In the genomic region with DNA sequence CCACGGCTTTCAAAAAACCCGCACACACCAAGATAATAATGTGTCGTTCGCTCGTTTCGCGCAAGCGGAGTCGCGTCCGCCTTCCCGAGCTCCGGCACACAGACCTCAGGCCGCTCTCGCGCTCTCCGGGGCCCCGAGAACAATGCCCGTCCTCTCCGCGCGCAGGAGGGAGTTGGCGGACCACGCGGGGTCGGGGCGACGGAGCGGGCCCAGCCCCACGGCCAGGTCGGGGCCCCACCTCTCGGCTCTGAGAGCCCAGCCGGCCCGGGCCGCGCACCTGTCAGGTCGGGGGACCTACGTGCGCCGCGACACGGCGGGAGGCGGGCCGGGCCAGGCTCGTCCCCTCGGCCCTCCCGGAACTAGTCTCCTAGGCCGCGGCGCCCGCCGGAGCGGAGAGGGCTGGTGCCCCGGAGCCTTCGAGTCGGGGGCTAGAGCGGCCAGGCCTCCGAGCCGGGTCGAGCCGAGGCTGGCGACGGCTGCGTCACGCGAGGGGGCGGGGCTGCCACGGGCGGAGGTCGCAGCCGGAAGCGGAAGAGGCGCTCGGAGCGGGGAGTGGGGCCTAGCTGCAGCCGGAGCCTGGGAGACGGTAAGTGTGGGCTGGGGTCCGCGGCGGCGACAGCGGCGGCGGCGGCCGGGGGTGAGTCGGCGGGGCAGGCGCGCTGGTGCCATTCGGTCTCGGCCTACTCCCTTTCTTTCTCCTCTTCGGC, we compare ENCODE assay signal across 8 cellular contexts. TPM values are rescaled to one million over a fixed set of nuclear protein-coding genes. Genes with fewer than 3 reads are reported as not detected.
DNase-seq lines count a peak whose midpoint lies in the region; TF ChIP-seq lines count a peak whose summit lies in the region.

A gene (plus strand): TSS at position 524 of the 707 bp plus-strand sequence. CDS start 3,361 bp downstream, outside the sequence.

- H3K4me1 ChIP-seq in H9 (ENCODE audit: insufficient read depth, low read length), result no peaks in the 10 kb centered on the region
- H3K4me1 ChIP-seq in MM.1S (ENCODE audit: low read length), result peaks cover 17% of the 10 kb centered on the region
- H3K4me1 ChIP-seq in stomach, result peaks cover 26 to 53% (median 51%) of the 10 kb centered on the region in 4 donors

- H2BK120ac ChIP-seq in H9 (ENCODE audit: low read depth, low read length, poor library complexity, severe bottlenecking), result no peak within 1 kb of the TSS

- no peak within 1 kb of the TSS for H2BK20ac ChIP-seq in H9 (ENCODE audit: low read depth, low read length, poor library complexity, severe bottlenecking)

- no peak within 1 kb of the TSS for H4K8ac ChIP-seq in H9 (replicated peaks; ENCODE audit: insufficient read length, low read depth, low read length)

- H4K5ac ChIP-seq in H9 (ENCODE audit: insufficient read length, low read depth, low read length), result no peak within 1 kb of the TSS

- H3K79me2 ChIP-seq in H9 (ENCODE audit: insufficient read depth, low read length) (peaks cover 25% of the 10 kb centered on the region; the same call in 1 of the 2 replicates), MM.1S (ENCODE audit: low read length) (peaks cover 55% of the 10 kb centered on the region), neural cell (replicated peaks; ENCODE audit: insufficient read depth, low read length) (peaks cover 30% of the 10 kb centered on the region)

- H3K36me3 ChIP-seq in MM.1S (replicated peaks; ENCODE audit: insufficient read depth, low read length) (0 out of 2 replicates have a peak, but pooled peaks cover 2% of the 10 kb centered on the region), neural cell (ENCODE audit: insufficient read depth, low read length) (no peaks in the 10 kb centered on the region), stomach (peaks cover 15 to 24% (median 19%) of the 10 kb centered on the region in 4 donors)

- H3K14ac ChIP-seq in H9 (ENCODE audit: insufficient read depth, low read length), result peak within 1 kb of the TSS; percentile 76

- H3K9me2 ChIP-seq in MM.1S (replicated peaks; ENCODE audit: insufficient read depth, low read length) (no peaks in the 10 kb centered on the region), neural cell (ENCODE audit: insufficient read depth, low read length) (no peaks in the 10 kb centered on the region)

- H3K9me3 ChIP-seq in H9 (ENCODE audit: control insufficient read depth, low read depth, low read length) (no peaks in the 10 kb centered on the region), MM.1S (replicated peaks; ENCODE audit: insufficient read depth, low read length) (no peaks in the 10 kb centered on the region), neural cell (ENCODE audit: low read length) (no peaks in the 10 kb centered on the region), stomach (no peaks in the 10 kb centered on the region)

- peak; percentile 68 for TF ChIP-seq EP300 in neural cell (conservative IDR thresholded peaks at IDR 0.05; ENCODE audit: poor library complexity, severe bottlenecking)
- TF ChIP-seq EP300 in stomach (IDR thresholded peaks at IDR 0.05), result no peak

- H3K9me3 Mint-ChIP-seq in H9, result no peaks in the 10 kb centered on the region

- H3F3A ChIP-seq in MM.1S (ENCODE audit: insufficient read depth, low read length), result peaks cover 26% of the 10 kb centered on the region
- peaks cover 4% of the 10 kb centered on the region for H3F3A ChIP-seq in neural cell (ENCODE audit: insufficient read depth, low read length, poor library complexity, severe bottlenecking)

- no peak within 1 kb of the TSS for H3T11ph ChIP-seq in H9 (ENCODE audit: low read length)

- TF ChIP-seq CTCF in H9 (conservative IDR thresholded peaks at IDR 0.05) (no peak), MM.1S (IDR thresholded peaks at IDR 0.05; ENCODE audit: low read length) (no peak), neural cell (IDR thresholded peaks at IDR 0.05; ENCODE audit: poor library complexity, severe bottlenecking) (no peak), stomach (IDR thresholded peaks at IDR 0.05) (no peak)

- H3K4me2 ChIP-seq in H9 (ENCODE audit: insufficient read depth, insufficient read length, low read length) (peak within 1 kb of the TSS; percentile 84), MM.1S (ENCODE audit: low read depth, low read length) (peak within 1 kb of the TSS; percentile 97), neural cell (ENCODE audit: low read length) (peak within 1 kb of the TSS; percentile 99)

- no peak within 1 kb of the TSS for H2AK5ac ChIP-seq in H9 (ENCODE audit: insufficient read length, low read length)

- no peak within 1 kb of the TSS for H3K27ac ChIP-seq in H9 (ENCODE audit: insufficient read length, low read depth, low read length)
- H3K27ac ChIP-seq in MM.1S (ENCODE audit: low read length), result peak within 1 kb of the TSS; percentile 95
- peak within 1 kb of the TSS; percentile 91 for H3K27ac ChIP-seq in neural cell (ENCODE audit: low read length)
- H3K27ac ChIP-seq in stomach, result peak within 1 kb of the TSS; percentile 95 to 99 (median 97)

- no peak within 1 kb of the TSS for H3K56ac ChIP-seq in H9 (ENCODE audit: insufficient read length, low read depth, low read length)

- peak within 1 kb of the TSS; percentile 95 to 97 (median 97) for H3K27ac Mint-ChIP-seq in H9

- peaks cover 11 to 14% (median 14%) of the 10 kb centered on the region in 3 experiments; a peak in 6 of 7 replicates for H3K36me3 Mint-ChIP-seq in H9 (ENCODE audit: insufficient read depth in 1 of 3, low read depth in 3 of 3)

- no peaks in the 10 kb centered on the region for H4K20me1 ChIP-seq in H9 (ENCODE audit: control insufficient read depth, insufficient read depth, insufficient read length)
- peaks cover 15% of the 10 kb centered on the region; the same call in 1 of the 2 replicates for H4K20me1 ChIP-seq in MM.1S (ENCODE audit: insufficient read depth, low read length)
- no peaks in the 10 kb centered on the region for H4K20me1 ChIP-seq in neural cell (ENCODE audit: insufficient read depth)

- H3K27me3 ChIP-seq in H9 (ENCODE audit: insufficient read depth, low read length), result no peaks in the 10 kb centered on the region; the same call in 1 of the 2 replicates
- no peaks in the 10 kb centered on the region for H3K27me3 ChIP-seq in MM.1S (replicated peaks; ENCODE audit: insufficient read depth, low read length)
- H3K27me3 ChIP-seq in neural cell (ENCODE audit: insufficient read depth, low read depth, low read length), result no peaks in the 10 kb centered on the region
- H3K27me3 ChIP-seq in stomach, result no peaks in the 10 kb centered on the region

- peaks cover 19 to 22% of the 10 kb centered on the region in 2 experiments for H3K4me1 Mint-ChIP-seq in H9

- H3K9ac ChIP-seq in H9 (ENCODE audit: extremely low read depth, insufficient read length, low read length), result peak within 1 kb of the TSS; percentile 86
- H3K9ac ChIP-seq in MM.1S (ENCODE audit: low read length), result peak within 1 kb of the TSS; percentile 99
- peak within 1 kb of the TSS; percentile 99 for H3K9ac ChIP-seq in neural cell (ENCODE audit: low read length)

- H3K79me1 ChIP-seq in H9 (ENCODE audit: insufficient read depth, low read depth, low read length, poor library complexity, severe bottlenecking), result peaks cover 9% of the 10 kb centered on the region

- H2AFZ ChIP-seq in H9 (ENCODE audit: low read length) (no peak within 1 kb of the TSS), MM.1S (ENCODE audit: low read length) (peak within 1 kb of the TSS; percentile 90), neural cell (ENCODE audit: low read depth, low read length) (peak within 1 kb of the TSS; percentile 88)

- H3K23me2 ChIP-seq in H9 (ENCODE audit: insufficient read length, low read depth, low read length, poor library complexity, severe bottlenecking), result peaks cover 16% of the 10 kb centered on the region

- TF ChIP-seq RAD21 in neural cell (conservative IDR thresholded peaks at IDR 0.05), result peak; percentile 29

- whole genome bisulfite sequencing in H9 (ENCODE audit: extremely low coverage, insufficient read length, low lambda C conversion rate), result no CpG with 5 or more reads among the region's 94 CpGs
- 0 to 1% (median 1%) methylated on average over 5 to 94 of the region's 94 CpGs for WGBS in stomach, 5 donors

- H3K4me3 ChIP-seq in MM.1S (ENCODE audit: low read length) (peak within 1 kb of the TSS; percentile 99), neural cell (ENCODE audit: low read length) (peak within 1 kb of the TSS; percentile 98), stomach (peak within 1 kb of the TSS; percentile 82 to 93 (median 91))

- no peak within 1 kb of the TSS for H4K91ac ChIP-seq in H9 (ENCODE audit: insufficient read length, low read depth, low read length)

- no peak for TF ChIP-seq POLR2A in stomach (IDR thresholded peaks at IDR 0.05)

- DNase-seq in ELR (ENCODE audit: low read depth), result peak; percentile 92
- peak; percentile 95 for DNase-seq in H9
- peak; percentile 96 for DNase-seq in MM.1S
- DNase-seq in SHP77 treated with DMSO at 0.1 percent for 48 hours (lab: John Stamatoyannopoulos, UW), result peak; percentile 81
- DNase-seq in activated effector memory CD4-positive, alpha-beta T cell treated with anti-CD3 and anti-CD28 coated beads, Interleukin-2, amount 50 U/mL, for 16 hours, result peak; percentile 98
- DNase-seq in fibroblast of the conjunctiva (ENCODE audit: low read depth), result peak; percentile 84
- peak; percentile 98 for DNase-seq in stomach

- no peak within 1 kb of the TSS for H2BK5ac ChIP-seq in H9 (ENCODE audit: insufficient read length, low read length)

- H3K18ac ChIP-seq in H9 (ENCODE audit: insufficient read length, low read depth, low read length), result peak within 1 kb of the TSS; percentile 75

- H2BK12ac ChIP-seq in H9 (ENCODE audit: insufficient read length, low read depth, low read length), result no peak within 1 kb of the TSS

- no peak within 1 kb of the TSS for H3K23ac ChIP-seq in H9 (ENCODE audit: insufficient read length, low read depth, low read length)

- no peak within 1 kb of the TSS for H3K4ac ChIP-seq in H9 (ENCODE audit: low read depth, low read length)

- intact Hi-C loops in stomach (cut with DNase I; ENCODE audit: low total_unique reads), result no loop called here

- no peak within 1 kb of the TSS for H2BK15ac ChIP-seq in H9 (ENCODE audit: low read depth, low read length)

- peaks cover 19% of the 10 kb centered on the region for H3K27me3 Mint-ChIP-seq in H9 (ENCODE audit: low read depth)

- H3K4me3 Mint-ChIP-seq in H9, result peak within 1 kb of the TSS; percentile 85 to 93

TF ChIP-seq in neural cell, 6 proteins besides CTCF, POLR2A, EP300 and RAD21 (continues in another document):
- no peak for TF ChIP-seq EZH2 (IDR thresholded peaks at IDR 0.05; ENCODE audit: borderline replicate concordance, insufficient read depth, low read length, poor library complexity, severe bottlenecking)
- TF ChIP-seq TAF1 (IDR thresholded peaks at IDR 0.05; ENCODE audit: low read depth), result peak; percentile 81

RNA-seq across cellular contexts. Expression of the gene that starts here (rescaled TPM):
- total RNA-seq in H9 (2021), result 40.8 and 41.0 TPM in 2 replicates
- 88.3 and 91.5 TPM in 2 replicates for polyA plus RNA-seq in neural cell
- 58.2 and 84.4 TPM in 2 replicates for polyA minus RNA-seq in neural cell
- 100 to 1,000 TPM in 4 of 5 donors, 10 to 100 TPM in 1; 50.1 to 226 (median 120) TPM for total RNA-seq in stomach
- polyA plus RNA-seq in stomach, result 10 to 100 TPM; 47.6 to 71.5 (median 57.1) TPM
